Comparison of ENCODE assay signal across 31 cellular contexts in the genomic region with DNA sequence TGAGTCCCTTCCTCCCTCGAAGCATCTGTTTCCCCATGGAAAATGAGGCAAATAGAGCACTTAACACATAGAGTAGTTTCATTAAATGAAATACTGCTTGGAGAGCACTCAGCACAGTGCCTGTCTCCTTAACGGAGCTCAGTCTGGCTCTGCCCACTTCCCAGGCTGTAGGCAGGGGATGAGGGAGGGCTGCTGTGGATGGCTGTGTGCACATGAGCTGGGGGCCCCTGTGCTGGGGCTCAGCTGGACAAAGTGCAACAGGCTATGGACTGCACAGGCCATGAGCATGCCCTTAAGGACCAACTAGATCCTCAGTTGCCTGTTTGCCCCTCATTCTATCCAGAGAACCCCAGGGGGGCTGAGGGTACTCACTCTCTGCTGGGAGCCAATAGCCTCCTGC. TPM values are rescaled to one million over a fixed set of nuclear protein-coding genes. Genes with fewer than 3 reads are reported as not detected.
DNase-seq lines count a peak whose midpoint lies in the region; ATAC-seq, FAIRE-seq and TF ChIP-seq lines count a peak whose summit lies in the region.
"Had no signal": no experiment of that assay in that cellular context is flagged by ENCODE, and none has a peak within 500 bp of the region (broad histone marks: within the 10 kb centered on the region; RNA-seq: fewer than 3 reads in every experiment).

No MANE protein-coding gene starts in this region.

- no peak for TF ChIP-seq EP300 in A549 (IDR thresholded peaks at IDR 0.05)

- peaks cover 10% of the 10 kb centered on the region for H3K27me3 Mint-ChIP-seq in activated CD4-positive, alpha-beta memory T cell treated with anti-CD3 and anti-CD28 coated beads, Interleukin-2, amount 10 ng/mL, durations not matched to agents 7 days and 5 days
- H3K27me3 Mint-ChIP-seq: activated CD4-positive, alpha-beta T cell treated with anti-CD3 and anti-CD28 coated beads for 36 hours had no signal

- no peaks in the 10 kb centered on the region for H3K27me3 ChIP-seq in ascending aorta
- no peaks in the 10 kb centered on the region for H3K27me3 ChIP-seq in mesenchymal stem cell (ENCODE audit: control insufficient read depth in 1 of 2, insufficient read depth in 1 of 2, low read length in 2 of 2)
- H3K27me3 ChIP-seq: cardiac muscle cell, heart left ventricle, thyroid gland had no signal

- H3K4me1 Mint-ChIP-seq in stimulated activated effector memory CD8-positive, alpha-beta T cell treated with anti-CD3 and anti-CD28 coated beads, Interleukin-12 subunit alpha, Interleukin-12 subunit beta, amount 100 ng/mL, for 72 hours, result peaks cover 23% of the 10 kb centered on the region
- H3K4me1 Mint-ChIP-seq in activated CD4-positive, alpha-beta memory T cell treated with anti-CD3 and anti-CD28 coated beads, Interleukin-2, amount 10 ng/mL, durations not matched to agents 7 days and 5 days, result peaks cover 17% of the 10 kb centered on the region

- DNase-seq in A549 (ENCODE audit: low read depth in 1 of 2, low spot score in 1 of 2) (no peak), ascending aorta (ENCODE audit: low spot score in 2 of 2) (no peak), mesenchymal stem cell (no peak), T-helper 1 cell (no peak), SHP77 treated with DMSO at 0.1 percent for 48 hours (lab: John Stamatoyannopoulos, UW) (no peak)
- no peak for DNase-seq in stimulated activated effector memory CD8-positive, alpha-beta T cell treated with anti-CD3 and anti-CD28 coated beads, Interleukin-12 subunit alpha, Interleukin-12 subunit beta, amount 100 ng/mL, for 72 hours (ENCODE audit: low spot score in 2 of 2)
- no peak for DNase-seq in activated CD4-positive, alpha-beta memory T cell treated with anti-CD3 and anti-CD28 coated beads, Interleukin-2, amount 10 ng/mL, durations not matched to agents 7 days and 5 days
- DNase-seq: activated CD4-positive, alpha-beta T cell treated with anti-CD3 and anti-CD28 coated beads for 36 hours; activated naive CD4-positive, alpha-beta T cell; activated T-cell treated with anti-CD3 and anti-CD28 coated beads, Interleukin-2, amount 50 U/mL, for 48 hours; COR-L47; dermis blood vessel endothelial cell; DMS79; GF-D8; NCI-H1694; NCI-H2171 treated with DMSO at 0.1 percent for 48 hours; NCI-H526; occipital lobe; retina; stimulated activated CD4-positive, alpha-beta T cell treated with anti-CD3 and anti-CD28 coated beads, Interleukin-12 subunit alpha, Interleukin-12 subunit beta, amount 100 ng/mL, for 4 hours; stimulated activated CD4-positive, alpha-beta T cell treated with anti-CD3 and anti-CD28 coated beads, Interleukin-4, amount 100 ng/mL, for 24 hours; stimulated activated naive CD4-positive, alpha-beta T cell had no signal

- no peaks in the 10 kb centered on the region for H3K9me3 ChIP-seq in A549
- H3K9me3 ChIP-seq in ascending aorta, result no peaks in the 10 kb centered on the region
- H3K9me3 ChIP-seq in mesenchymal stem cell (ENCODE audit: control insufficient read depth, low read length), result no peaks in the 10 kb centered on the region
- H3K9me3 ChIP-seq: heart left ventricle, thyroid gland had no signal

- H3K36me3 ChIP-seq in ascending aorta (peaks cover 6 to 18% of the 10 kb centered on the region in 2 donors), mesenchymal stem cell (ENCODE audit: control insufficient read depth in 1 of 2, insufficient read depth in 2 of 2, low read depth in 1 of 2, low read length in 2 of 2) (peaks cover 49 to 84% of the 10 kb centered on the region in 2 experiments)
- H3K36me3 ChIP-seq: thyroid gland had no signal

- peaks cover 4% of the 10 kb centered on the region; the same call in 1 of the 3 replicates for H3K4me1 ChIP-seq in A549
- peaks cover 9 to 39% of the 10 kb centered on the region in 2 donors for H3K4me1 ChIP-seq in ascending aorta
- peaks cover 37% of the 10 kb centered on the region for H3K4me1 ChIP-seq in mesenchymal stem cell (ENCODE audit: control insufficient read depth, insufficient read depth, low read depth, low read length)

- H2BK15ac ChIP-seq in mesenchymal stem cell (ENCODE audit: low read depth, poor library complexity, severe bottlenecking), result no peak overlapping the region

- H3K4me3 ChIP-seq in A549 (no peak overlapping the region), ascending aorta (no peak overlapping the region), mesenchymal stem cell (ENCODE audit: insufficient read depth in 1 of 2, low read depth in 1 of 2, low read length in 2 of 2) (peak overlapping the region in 1 of 2 experiments; percentile 9)
- H3K4me3 ChIP-seq: cardiac muscle cell, heart left ventricle, thyroid gland had no signal

- peak overlapping the region in 1 of 2 experiments; percentile 91 for H3K23ac ChIP-seq in mesenchymal stem cell (ENCODE audit: low read length in 2 of 2)

- H3K4me3 Mint-ChIP-seq in stimulated activated effector memory CD8-positive, alpha-beta T cell treated with anti-CD3 and anti-CD28 coated beads, Interleukin-12 subunit alpha, Interleukin-12 subunit beta, amount 100 ng/mL, for 72 hours, result no peak overlapping the region
- H3K4me3 Mint-ChIP-seq in activated CD4-positive, alpha-beta memory T cell treated with anti-CD3 and anti-CD28 coated beads, Interleukin-2, amount 10 ng/mL, durations not matched to agents 7 days and 5 days, result no peak overlapping the region
- H3K4me3 Mint-ChIP-seq: activated CD4-positive, alpha-beta T cell treated with anti-CD3 and anti-CD28 coated beads for 36 hours; T-helper 1 cell treated with Interleukin-12 subunit alpha and Interleukin-12 subunit beta and Interleukin-4 antibody, amounts not matched to agents 30 μg/mL and 1 μg/mL, for 36 hours had no signal

- peaks cover 30% of the 10 kb centered on the region for H3K79me1 ChIP-seq in mesenchymal stem cell (replicated peaks; ENCODE audit: low read length, poor library complexity, severe bottlenecking)

- no peak overlapping the region for H4K8ac ChIP-seq in mesenchymal stem cell (ENCODE audit: low read length)

- no peak overlapping the region for H2BK12ac ChIP-seq in mesenchymal stem cell (ENCODE audit: low read length in 2 of 2)

- no peak overlapping the region for H3K4me2 ChIP-seq in A549
- no peak overlapping the region for H3K4me2 ChIP-seq in mesenchymal stem cell (ENCODE audit: low read length, poor library complexity, severe bottlenecking)

- peaks cover 3% of the 10 kb centered on the region for H3K9me3 Mint-ChIP-seq in stimulated activated effector memory CD8-positive, alpha-beta T cell treated with anti-CD3 and anti-CD28 coated beads, Interleukin-12 subunit alpha, Interleukin-12 subunit beta, amount 100 ng/mL, for 72 hours
- no peaks in the 10 kb centered on the region for H3K9me3 Mint-ChIP-seq in activated CD4-positive, alpha-beta memory T cell treated with anti-CD3 and anti-CD28 coated beads, Interleukin-2, amount 10 ng/mL, durations not matched to agents 7 days and 5 days
- H3K9me3 Mint-ChIP-seq: T-helper 1 cell treated with Interleukin-12 subunit alpha and Interleukin-12 subunit beta and Interleukin-4 antibody, amounts not matched to agents 30 μg/mL and 1 μg/mL, for 36 hours had no signal

- WGBS in A549 (ENCODE audit: missing lambda C conversion rate), result 67% methylated on average over 2 of the region's 2 CpGs
- WGBS in mesenchymal stem cell, result 39% methylated on average over 2 of the region's 2 CpGs

- POLR2A ChIA-PET in A549 (lab: Yijun Ruan, JAX), result no interaction called here
- POLR2A ChIA-PET in activated CD4-positive, alpha-beta memory T cell treated with anti-CD3 and anti-CD28 coated beads, Interleukin-2, amount 10 ng/mL, durations not matched to agents 7 days and 5 days (lab: Charles Lee), result no interaction called here

- no peak overlapping the region for H2BK120ac ChIP-seq in mesenchymal stem cell (ENCODE audit: low read depth, low read length)

- no peak overlapping the region for H3K18ac ChIP-seq in mesenchymal stem cell (ENCODE audit: low read depth in 1 of 2, low read length in 2 of 2)

- no peak for TF ChIP-seq POLR2A in A549 (IDR thresholded peaks at IDR 0.05; ENCODE audit: low read length)

- H2BK5ac ChIP-seq in mesenchymal stem cell (ENCODE audit: low read depth, low read length, poor library complexity, severe bottlenecking), result no peak overlapping the region

- H3K36me3 Mint-ChIP-seq in stimulated activated effector memory CD8-positive, alpha-beta T cell treated with anti-CD3 and anti-CD28 coated beads, Interleukin-12 subunit alpha, Interleukin-12 subunit beta, amount 100 ng/mL, for 72 hours, result peaks cover 12% of the 10 kb centered on the region
- no peaks in the 10 kb centered on the region for H3K36me3 Mint-ChIP-seq in activated CD4-positive, alpha-beta memory T cell treated with anti-CD3 and anti-CD28 coated beads, Interleukin-2, amount 10 ng/mL, durations not matched to agents 7 days and 5 days (ENCODE audit: low read depth)

- TF ChIP-seq RAD21 in A549 (conservative IDR thresholded peaks at IDR 0.05 in 1 of 2, IDR thresholded peaks at IDR 0.05 in 1 of 2), result no peak

- no peak overlapping the region for H3K14ac ChIP-seq in mesenchymal stem cell (ENCODE audit: low read length in 2 of 2)

- peak overlapping the region in 1 of 2 experiments; percentile 13 for H3K4ac ChIP-seq in mesenchymal stem cell (ENCODE audit: low read depth in 1 of 2, low read length in 2 of 2)

- intact Hi-C loops in ascending aorta (cut with DNase I), result no loop called here

- peak overlapping the region; percentile 75 for H3K9ac ChIP-seq in mesenchymal stem cell (ENCODE audit: low read length)

- no peak overlapping the region for H2AK5ac ChIP-seq in mesenchymal stem cell (ENCODE audit: low read length, severe bottlenecking)

- ATAC-seq in A549 (peak; percentile 35 to 44; a peak in 2 of 6 replicates), HG02938 (IDR thresholded peaks at IDR 0.05; ENCODE audit: unreplicated experiment) (no peak)
- ATAC-seq in stimulated activated effector memory CD8-positive, alpha-beta T cell treated with anti-CD3 and anti-CD28 coated beads, Interleukin-12 subunit alpha, Interleukin-12 subunit beta, amount 100 ng/mL, for 72 hours, result no peak
- ATAC-seq: activated CD4-positive, alpha-beta T cell treated with anti-CD3 and anti-CD28 coated beads for 36 hours; heart left ventricle; left cardiac atrium had no signal

- no peak overlapping the region for H3K27ac ChIP-seq in A549
- H3K27ac ChIP-seq in ascending aorta, result peak overlapping the region; percentile 72 to 83
- no peak overlapping the region for H3K27ac ChIP-seq in mesenchymal stem cell (ENCODE audit: low read length, poor library complexity, severe bottlenecking)
- H3K27ac ChIP-seq: cardiac muscle cell, thyroid gland had no signal

- FAIRE-seq in A549 (lab: Jason Lieb, UNC), result no peak
- FAIRE-seq: GM18507, H54, RCC 7860 had no signal

- TF ChIP-seq CTCF in A549 (IDR thresholded peaks at IDR 0.05) (no peak), ascending aorta (IDR thresholded peaks at IDR 0.05) (no peak)

- CTCF ChIA-PET in A549 (lab: Yijun Ruan, JAX), result interaction anchor here (1.3 to 1.8 kb wide), 2 partner anchors 26 to 57 kb away, joined by 3 to 8 read pairs; no protein-coding TSS in a partner anchor
- CTCF ChIA-PET in activated CD4-positive, alpha-beta memory T cell treated with anti-CD3 and anti-CD28 coated beads, Interleukin-2, amount 10 ng/mL, durations not matched to agents 7 days and 5 days (lab: Charles Lee), result no interaction called here

- H3K27ac Mint-ChIP-seq in stimulated activated effector memory CD8-positive, alpha-beta T cell treated with anti-CD3 and anti-CD28 coated beads, Interleukin-12 subunit alpha, Interleukin-12 subunit beta, amount 100 ng/mL, for 72 hours, result peak overlapping the region; percentile 10
- H3K27ac Mint-ChIP-seq in activated CD4-positive, alpha-beta memory T cell treated with anti-CD3 and anti-CD28 coated beads, Interleukin-2, amount 10 ng/mL, durations not matched to agents 7 days and 5 days, result no peak overlapping the region
- H3K27ac Mint-ChIP-seq: activated CD4-positive, alpha-beta T cell treated with anti-CD3 and anti-CD28 coated beads for 36 hours; T-helper 1 cell treated with Interleukin-12 subunit alpha and Interleukin-12 subunit beta and Interleukin-4 antibody, amounts not matched to agents 30 μg/mL and 1 μg/mL, for 36 hours had no signal

- peak overlapping the region; percentile 50 for H4K91ac ChIP-seq in mesenchymal stem cell (ENCODE audit: low read length)

- no peak overlapping the region for H2AFZ ChIP-seq in mesenchymal stem cell (ENCODE audit: low read depth, low read length)

RNA-seq across cellular contexts. Expression of a gene that starts 14.5 kb away (rescaled TPM):
- polyA plus RNA-seq in A549 (2011; rRNA removed), result 2.4 and 2.7 TPM in 2 replicates
- 1.6 and 2.6 TPM in 2 replicates for polyA plus RNA-seq in A549 (2012; cell fraction: cytosol; rRNA removed)
- polyA plus RNA-seq in A549 (2012; cell fraction: nucleus; rRNA removed), result 1.9 and 2.6 TPM in 2 replicates
- polyA plus RNA-seq in A549 (2017; fragmentation: RNase III; extraction: RNeasy Plus Mini Kit Qiagen cat#74134 plus additional on column Dnase treatment), result 3.9 to 4.7 TPM (median 4.2 TPM) in 3 replicates
- polyA minus RNA-seq in A549 (2011; rRNA and poly(A)+ RNA removed), result 3.3 and 4.0 TPM in 2 replicates
- 180 TPM for total RNA-seq in ascending aorta
- 47.4 TPM for polyA plus RNA-seq in mesenchymal stem cell (2013, experiment 1 of 2)
- 49.0 TPM for polyA plus RNA-seq in mesenchymal stem cell (2013, experiment 2 of 2)
- total RNA-seq in activated CD4-positive, alpha-beta memory T cell treated with anti-CD3 and anti-CD28 coated beads, Interleukin-2, amount 10 ng/mL, durations not matched to agents 7 days and 5 days, result 1 to 10 TPM; 1.5 TPM

Comparison
In these comparisons a context has a peak if more than half of its experiments do, and no peak if none do; other contexts are left out.
1. ATAC-seq: peak in A549 (2 of 2); none in stimulated activated effector memory CD8-positive, alpha-beta T cell treated with anti-CD3 and anti-CD28 coated beads, Interleukin-12 subunit alpha, Interleukin-12 subunit beta, amount 100 ng/mL, for 72 hours (single experiment) and HG02938 (single experiment).
2. H3K27ac ChIP-seq: peak in ascending aorta (2 of 2); none in A549 (0 of 2) and mesenchymal stem cell (single experiment).
3. RNA of a gene that starts 14.5 kb away (total RNA-seq): 180 TPM in ascending aorta (single experiment); 1.5 TPM in activated CD4-positive, alpha-beta memory T cell treated with anti-CD3 and anti-CD28 coated beads, Interleukin-2, amount 10 ng/mL, durations not matched to agents 7 days and 5 days; every median in the first group is over 10 times any median in the second.